8 cellular contexts compared by ENCODE assay signal in the genomic region with DNA sequence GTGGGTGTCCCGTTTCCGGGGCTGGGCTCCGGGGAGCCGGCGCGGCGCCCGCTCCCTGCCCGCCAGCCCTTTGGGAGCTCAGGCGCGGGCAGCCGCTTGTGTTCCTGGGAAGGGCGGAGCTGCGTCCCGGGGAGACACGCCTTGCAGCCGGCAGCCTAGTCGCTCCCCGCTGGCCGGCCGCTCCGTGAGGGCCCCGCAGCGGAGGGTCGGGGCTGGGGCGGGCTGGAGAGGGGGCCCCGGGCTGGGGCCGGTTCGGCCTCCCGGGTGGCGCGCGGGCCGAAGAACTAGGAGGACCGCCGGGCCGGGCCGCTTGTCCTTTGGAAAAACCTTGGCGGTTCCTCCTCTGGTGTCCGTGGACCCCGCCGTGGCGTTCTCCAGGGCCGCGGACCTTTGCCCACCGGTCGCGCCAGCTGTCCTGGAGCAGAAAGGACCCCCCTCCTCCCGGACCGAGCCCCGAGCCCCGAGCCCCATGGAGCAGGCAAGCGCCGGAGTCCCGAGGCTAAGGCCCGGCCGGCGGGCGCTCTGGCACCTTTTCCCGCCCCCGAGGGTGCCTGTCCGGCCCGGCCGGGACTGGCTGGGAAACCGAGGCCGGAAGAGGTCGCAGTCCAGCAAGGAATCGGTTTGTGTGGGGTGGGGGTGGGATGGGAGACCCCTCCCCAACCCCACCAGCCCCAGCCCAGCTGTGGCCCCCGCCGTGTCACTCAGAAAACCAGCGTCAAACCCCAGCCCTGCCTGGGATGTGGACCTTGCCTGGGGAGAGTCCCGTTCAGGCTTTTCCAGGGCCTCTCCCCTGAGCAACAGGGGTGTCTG. TPM values are rescaled to one million over a fixed set of nuclear protein-coding genes. Genes with fewer than 3 reads are reported as not detected.
A peak's percentile ranks its signal among the peaks of the same experiment; 100 is the strongest.
DNase-seq lines count a peak whose midpoint lies in the region; ATAC-seq and TF ChIP-seq lines count a peak whose summit lies in the region.

No MANE protein-coding gene starts in this region.

- no peaks in the 10 kb centered on the region for H3K4me1 Mint-ChIP-seq in Caco-2 (ENCODE audit: low read depth, unreplicated experiment)

- peak; percentile 90 for ATAC-seq in RWPE2 (ENCODE audit: low read depth)
- peak; percentile 78 for ATAC-seq in aorta (ENCODE audit: low FRiP score)
- ATAC-seq in GM19455 (IDR thresholded peaks at IDR 0.05; ENCODE audit: unreplicated experiment) = no peak
- no peak for ATAC-seq in HG03432 (IDR thresholded peaks at IDR 0.05; ENCODE audit: unreplicated experiment)

- no peak overlapping the region for H3K27ac ChIP-seq in RWPE2 (ENCODE audit: poor library complexity, severe bottlenecking)
- H3K27ac ChIP-seq in muscle layer of colon (ENCODE audit: low read depth, low read length) = peak overlapping the region; percentile 23
- no peak overlapping the region for H3K27ac ChIP-seq in aorta (ENCODE audit: low read depth in 1 of 2, low read length in 2 of 2)

- no peaks in the 10 kb centered on the region for H3K9me3 Mint-ChIP-seq in Caco-2 (ENCODE audit: unreplicated experiment)

- H3K27me3 ChIP-seq in Caco-2 (replicated peaks; ENCODE audit: control insufficient read depth, insufficient read depth, low read length) (peaks cover 1% of the 10 kb centered on the region), H7 (ENCODE audit: control insufficient read depth, insufficient read depth, low read length) (peaks cover 18% of the 10 kb centered on the region), RWPE2 (ENCODE audit: insufficient read depth, poor library complexity, severe bottlenecking) (peaks cover 31% of the 10 kb centered on the region), muscle layer of colon (ENCODE audit: control insufficient read depth in 1 of 2, insufficient read depth in 2 of 2, low read length in 2 of 2) (peaks cover 0 to 10% of the 10 kb centered on the region in 2 donors), aorta (ENCODE audit: control insufficient read depth in 1 of 2, insufficient read depth in 2 of 2, low read length in 1 of 2) (no peaks in the 10 kb centered on the region)

- no TSS peak for BruUV-seq in Caco-2 (replicated peaks; lab: Mats Ljungman, UMichigan)

- no peaks in the 10 kb centered on the region for H3K9me3 ChIP-seq in Caco-2
- H3K9me3 ChIP-seq in RWPE2 (ENCODE audit: severe bottlenecking) = no peaks in the 10 kb centered on the region
- H3K9me3 ChIP-seq in muscle layer of colon (ENCODE audit: low read length) = no peaks in the 10 kb centered on the region
- H3K9me3 ChIP-seq in aorta (ENCODE audit: control insufficient read depth, low read length) = no peaks in the 10 kb centered on the region

- peaks cover 21% of the 10 kb centered on the region for H3K27me3 Mint-ChIP-seq in Caco-2 (ENCODE audit: insufficient read depth, unreplicated experiment)

- peak overlapping the region; percentile 57 for H3K4me3 Mint-ChIP-seq in Caco-2 (ENCODE audit: unreplicated experiment)

- TF ChIP-seq CTCF in Caco-2 (IDR thresholded peaks at IDR 0.05; ENCODE audit: insufficient read depth in 1 of 2, low read depth in 1 of 2, low read length in 1 of 2, severe bottlenecking in 1 of 2, unreplicated experiment in 1 of 2) (no peak), RWPE2 (IDR thresholded peaks at IDR 0.05; ENCODE audit: poor library complexity, severe bottlenecking) (no peak), epithelial cell of proximal tubule (conservative IDR thresholded peaks at IDR 0.05; ENCODE audit: low read depth, low read length) (no peak)

- CTCF ChIA-PET in Caco-2 (lab: Charles Lee) = interaction anchor here (0.6 to 1.0 kb wide), 3 partner anchors 24 to 419 kb away, joined by 3 to 6 read pairs (median 4); no protein-coding TSS in a partner anchor

- 1 to 2% methylated on average over 66 to 72 of the region's 72 CpGs for WGBS in aorta, 2 donors

- DNase-seq in Caco-2 (peak; percentile 72 to 77), H7 (peak; percentile 82), RWPE2 (ENCODE audit: low spot score) (peak; percentile 70), epithelial cell of proximal tubule (ENCODE audit: low read depth) (no peak), aorta (peak; percentile 80 to 89)

- intact Hi-C loops in Caco-2 (cut with micrococcal nuclease; ENCODE audit: unreplicated experiment) = no loop called here
- intact Hi-C loops in aorta (cut with DNase I) = no loop called here

- H3K27ac Mint-ChIP-seq in Caco-2 (ENCODE audit: unreplicated experiment) = no peak overlapping the region

- POLR2A ChIA-PET in Caco-2 (lab: Charles Lee) = interaction anchor here (0.5 to 0.6 kb wide), 2 partner anchors 14 to 48 kb away, joined by 3 to 13 read pairs; no protein-coding TSS in a partner anchor

- H3K4me3 ChIP-seq in Caco-2 (ENCODE audit: low read depth, low read length) = peak overlapping the region; percentile 47
- H3K4me3 ChIP-seq in H7 (ENCODE audit: insufficient read depth, low read depth, low read length) = peak overlapping the region; percentile 39
- peak overlapping the region; percentile 40 for H3K4me3 ChIP-seq in RWPE2 (ENCODE audit: severe bottlenecking)
- peak overlapping the region; percentile 58 for H3K4me3 ChIP-seq in epithelial cell of proximal tubule (ENCODE audit: low read depth, low read length)
- H3K4me3 ChIP-seq in muscle layer of colon (ENCODE audit: low read depth in 1 of 2, low read length in 2 of 2) = peak overlapping the region in 1 of 2 donors; percentile 87
- peak overlapping the region in 1 of 2 donors; percentile 44 for H3K4me3 ChIP-seq in aorta (ENCODE audit: low read length in 2 of 2)

- H3K36me3 ChIP-seq in Caco-2 (ENCODE audit: control insufficient read depth, insufficient read depth, low read length) (no peaks in the 10 kb centered on the region), H7 (replicated peaks; ENCODE audit: control insufficient read depth, insufficient read depth, low read length) (no peaks in the 10 kb centered on the region), RWPE2 (ENCODE audit: low read depth) (no peaks in the 10 kb centered on the region), muscle layer of colon (ENCODE audit: insufficient read depth, low read length) (no peaks in the 10 kb centered on the region), aorta (ENCODE audit: control insufficient read depth in 1 of 2, insufficient read depth in 2 of 2, low read length in 1 of 2) (no peaks in the 10 kb centered on the region)

- H3K36me3 Mint-ChIP-seq in Caco-2 (ENCODE audit: insufficient read depth, unreplicated experiment) = no peaks in the 10 kb centered on the region

- no peak overlapping the region for H3K9ac ChIP-seq in muscle layer of colon (ENCODE audit: low read length)

- H3K4me1 ChIP-seq in Caco-2 = peaks cover 4% of the 10 kb centered on the region; the same call in 1 of the 2 replicates
- no peaks in the 10 kb centered on the region for H3K4me1 ChIP-seq in RWPE2 (ENCODE audit: insufficient read depth, poor library complexity, severe bottlenecking)
- H3K4me1 ChIP-seq in muscle layer of colon (ENCODE audit: insufficient read depth, low read length) = no peaks in the 10 kb centered on the region
- no peaks in the 10 kb centered on the region for H3K4me1 ChIP-seq in aorta (ENCODE audit: control insufficient read depth in 1 of 2, insufficient read depth in 2 of 2, low read length in 2 of 2)

RNA-seq across cellular contexts. Expression of a gene that starts 6.8 kb away (rescaled TPM):
- total RNA-seq in Caco-2 (2022) (9.1 and 12.5 TPM in 2 replicates), epithelial cell of proximal tubule (4.8 TPM in 1 of 2 replicates, not detected in the other), aorta (10 to 100 TPM in 1 of 2 donors, 1 to 10 TPM in 1; 5.0 to 13.8 TPM)
- 1.1 TPM in 1 of 2 replicates, not detected in the other for total RNA-seq in H7 (2014; rRNA removed; shearing (Covaris generic))
- polyA plus RNA-seq in aorta = 1 to 10 TPM in 1 of 2 donors, not detected in 1; 5.1 TPM

RNA-seq across cellular contexts. Expression of a gene that starts 13.4 kb away (rescaled TPM):
- total RNA-seq in Caco-2 (2022) (not detected in 2 replicates), epithelial cell of proximal tubule (not detected in 2 replicates), aorta (1 to 10 TPM in 1 of 2 donors, not detected in 1; 1.3 TPM)
- not detected in 2 replicates for total RNA-seq in H7 (2014; rRNA removed; shearing (Covaris generic))
- polyA plus RNA-seq in aorta = under 1 TPM in 1 of 2 donors, not detected in 1; 0.63 TPM

RNA-seq across cellular contexts. Expression of a gene that starts 27.7 kb away (rescaled TPM):
- total RNA-seq in Caco-2 (2022) = not detected in 2 replicates
- not detected in 2 replicates for total RNA-seq in H7 (2014; rRNA removed; shearing (Covaris generic))
- not detected in 2 replicates for total RNA-seq in epithelial cell of proximal tubule
- 1 to 10 TPM in 1 of 2 donors, under 1 TPM in 1; 0.94 to 1.4 TPM for total RNA-seq in aorta
- 1 to 10 TPM in 1 of 2 donors, under 1 TPM in 1; 0.41 to 4.5 TPM for polyA plus RNA-seq in aorta

Comparison
In these comparisons a context has a peak if more than half of its experiments do, and no peak if none do; other contexts are left out.
1. ATAC-seq: peak in RWPE2 (single experiment) and aorta (single experiment); none in GM19455 (single experiment) and HG03432 (single experiment).